ENCODE assay signal across 1 cellular context in the genomic region with DNA sequence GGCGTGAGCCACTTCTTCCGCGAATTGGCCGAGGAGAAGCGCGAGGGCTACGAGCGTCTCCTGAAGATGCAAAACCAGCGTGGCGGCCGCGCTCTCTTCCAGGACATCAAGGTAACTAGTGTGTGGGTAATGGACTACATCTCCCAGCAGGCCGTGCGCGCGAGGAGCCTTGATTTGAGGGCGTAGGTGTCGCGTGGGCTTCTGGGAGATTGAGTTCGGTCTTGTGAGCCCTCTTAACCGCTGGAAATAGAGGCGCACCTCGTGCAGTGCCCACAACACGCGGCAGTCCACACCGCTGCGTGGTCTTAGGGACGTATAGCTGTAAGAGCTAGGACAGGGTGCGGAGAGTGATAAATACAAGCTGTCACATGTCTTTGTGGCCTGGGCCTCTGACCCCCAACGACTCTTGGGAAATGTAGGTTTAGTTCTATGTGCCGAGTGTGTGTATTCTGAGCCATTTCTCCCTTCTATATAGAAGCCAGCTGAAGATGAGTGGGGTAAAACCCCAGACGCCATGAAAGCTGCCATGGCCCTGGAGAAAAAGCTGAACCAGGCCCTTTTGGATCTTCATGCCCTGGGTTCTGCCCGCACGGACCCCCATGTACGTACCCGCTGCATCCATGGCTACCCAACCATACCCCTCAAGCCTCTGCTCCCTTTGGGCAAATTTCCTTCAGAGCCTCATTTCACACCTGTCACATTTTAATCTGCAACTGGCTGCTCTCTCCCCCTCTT.
TF ChIP-seq lines count a peak whose summit lies in the region.

No MANE protein-coding gene starts in this region.

TF ChIP-seq in endothelial cell of umbilical vein, 7 proteins besides CTCF, POLR2A, EP300 and RAD21 (continued from another document):
- TF ChIP-seq JUN (IDR thresholded peaks at IDR 0.05; ENCODE audit: borderline replicate concordance, insufficient read depth, insufficient read length, low read depth) (no peak), FOS (IDR thresholded peaks at IDR 0.05; ENCODE audit: borderline replicate concordance, insufficient read depth, low read length) (no peak)
- TF ChIP-seq, protein P1, sequence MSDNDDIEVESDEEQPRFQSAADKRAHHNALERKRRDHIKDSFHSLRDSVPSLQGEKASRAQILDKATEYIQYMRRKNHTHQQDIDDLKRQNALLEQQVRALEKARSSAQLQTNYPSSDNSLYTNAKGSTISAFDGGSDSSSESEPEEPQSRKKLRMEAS (IDR thresholded peaks at IDR 0.05; ENCODE audit: insufficient read depth, insufficient read length), result no peak
